In genomic region chr1:206556748-206557635, GRCh38 we compare ENCODE assay signal across 1 cellular context.
A peak's percentile ranks its signal among the peaks of the same experiment; 100 is the strongest.
TF ChIP-seq lines count a peak whose summit lies in the region.

No MANE protein-coding gene starts in this region.

TF ChIP-seq in K562, 482 proteins besides CTCF, POLR2A, EP300 and RAD21 (continued from another document):
- 0 out of 2 replicates have a peak, but pooled peaks have one; percentile 28 for TF ChIP-seq AFF4 (CRISPR knock-in tag; IDR thresholded peaks at IDR 0.05)
- peak; percentile 69 for TF ChIP-seq NEUROD1 (IDR thresholded peaks at IDR 0.05; ENCODE audit: borderline replicate concordance, low read depth, low read length, partially characterized antibody)
- 0 out of 2 replicates have a peak, but pooled peaks have one; percentile 45 for TF ChIP-seq RHOXF2B (CRISPR knock-in tag; conservative IDR thresholded peaks at IDR 0.05)
- TF ChIP-seq DPF2 (IDR thresholded peaks at IDR 0.05), result peak; percentile 49; the same call in 1 of the 2 replicates
- TF ChIP-seq ZNF431 (CRISPR knock-in tag; IDR thresholded peaks at IDR 0.05), result peak; percentile 58
- TF ChIP-seq ZNF444 (CRISPR knock-in tag; IDR thresholded peaks at IDR 0.05), result peak; percentile 88
- no peak for TF ChIP-seq LCOR (CRISPR knock-in tag; IDR thresholded peaks at IDR 0.05)
- TF ChIP-seq RBM39 (optimal IDR thresholded peaks at IDR 0.05; ENCODE audit: low read depth, low read length), result no peak
- TF ChIP-seq ZNF639 (CRISPR knock-in tag; conservative IDR thresholded peaks at IDR 0.05 in 1 of 2, IDR thresholded peaks at IDR 0.05 in 1 of 2), result peak in 1 of 2 experiments; percentile 84; a peak in 2 of 4 replicates
- TF ChIP-seq DMBX1 (CRISPR knock-in tag; IDR thresholded peaks at IDR 0.05; ENCODE audit: borderline replicate concordance), result peak; percentile 45; the same call in 1 of the 2 replicates
- no peak for TF ChIP-seq POU5F1 (IDR thresholded peaks at IDR 0.05; ENCODE audit: borderline replicate concordance, low read depth, low read length, partially characterized antibody)
- TF ChIP-seq MNT (conservative IDR thresholded peaks at IDR 0.05), result peak in 1 of 2 experiments; percentile 73; a peak in 2 of 4 replicates
- peak; percentile 74 for TF ChIP-seq CREM (IDR thresholded peaks at IDR 0.05; ENCODE audit: low read depth)
- TF ChIP-seq HES1 (IDR thresholded peaks at IDR 0.05; ENCODE audit: low read depth), result peak; percentile 23; the same call in 1 of the 2 replicates
- TF ChIP-seq TAF1 (IDR thresholded peaks at IDR 0.05; ENCODE audit: control insufficient read depth, extremely low read depth, insufficient read depth, low read length, severe bottlenecking), result peak; percentile 76
- no peak for TF ChIP-seq NCOA2 (IDR thresholded peaks at IDR 0.05; ENCODE audit: partially characterized antibody in 2 of 2)
- TF ChIP-seq ETV5 (CRISPR knock-in tag; IDR thresholded peaks at IDR 0.05; ENCODE audit: low read depth), result peak; percentile 77
- 0 out of 2 replicates have a peak, but pooled peaks have one; percentile 23 for TF ChIP-seq BCOR (IDR thresholded peaks at IDR 0.05)
- TF ChIP-seq ZBTB7A (IDR thresholded peaks at IDR 0.05; ENCODE audit: borderline replicate concordance, control insufficient read depth, low read depth, low read length), result peak; percentile 75; the same call in 1 of the 2 replicates
- 0 out of 2 replicates have a peak, but pooled peaks have one; percentile 6 for TF ChIP-seq ZBTB2 (IDR thresholded peaks at IDR 0.05)
- TF ChIP-seq ZBTB12 (CRISPR knock-in tag; IDR thresholded peaks at IDR 0.05), result 0 out of 2 replicates have a peak, but pooled peaks have one; percentile 43
- TF ChIP-seq TGIF2 (CRISPR knock-in tag; IDR thresholded peaks at IDR 0.05), result peak; percentile 15; the same call in 1 of the 2 replicates
- no peak for TF ChIP-seq FOXA1 (IDR thresholded peaks at IDR 0.05; ENCODE audit: borderline replicate concordance)
- no peak for TF ChIP-seq BACH1 (tag; IDR thresholded peaks at IDR 0.05)
- TF ChIP-seq GABPA (tag; conservative IDR thresholded peaks at IDR 0.05; ENCODE audit: low read depth), result peak; percentile 85
- TF ChIP-seq FOXP4 (CRISPR knock-in tag; IDR thresholded peaks at IDR 0.05; ENCODE audit: borderline replicate concordance), result no peak
- TF ChIP-seq KLF10 (CRISPR knock-in tag; IDR thresholded peaks at IDR 0.05), result 0 out of 2 replicates have a peak, but pooled peaks have one; percentile 17
- no peak for TF ChIP-seq ZNF165 (CRISPR knock-in tag; IDR thresholded peaks at IDR 0.05; ENCODE audit: borderline replicate concordance)
- TF ChIP-seq SMAD2 (IDR thresholded peaks at IDR 0.05; ENCODE audit: low read depth, low read length), result no peak
- TF ChIP-seq E2F6 (IDR thresholded peaks at IDR 0.05; ENCODE audit: borderline replicate concordance in 1 of 2, extremely low read depth in 1 of 2, insufficient read depth in 1 of 2, insufficient read length in 1 of 2, low read depth in 1 of 2, low read length in 1 of 2, poor library complexity in 1 of 2, severe bottlenecking in 1 of 2), result peak; percentile 73 to 83
- peak; percentile 91; the same call in 1 of the 2 replicates for TF ChIP-seq ERF (CRISPR knock-in tag; IDR thresholded peaks at IDR 0.05)
- TF ChIP-seq SAFB2 (IDR thresholded peaks at IDR 0.05; ENCODE audit: borderline replicate concordance, low read depth, low read length, severe bottlenecking), result no peak
- TF ChIP-seq NCOA1 (IDR thresholded peaks at IDR 0.05; ENCODE audit: low read depth), result peak; percentile 35; the same call in 1 of the 2 replicates
- TF ChIP-seq ZNF133 (CRISPR knock-in tag; IDR thresholded peaks at IDR 0.05), result peak; percentile 60; the same call in 1 of the 2 replicates
- TF ChIP-seq ETS1 (conservative IDR thresholded peaks at IDR 0.05; ENCODE audit: control insufficient read depth, low read depth, low read length), result peak; percentile 28; the same call in 1 of the 2 replicates
- peak; percentile 46; the same call in 1 of the 2 replicates for TF ChIP-seq POLR2AphosphoS5 (IDR thresholded peaks at IDR 0.05; ENCODE audit: control insufficient read depth, insufficient read depth, low read depth, low read length)
- no peak for TF ChIP-seq HNRNPH1 (optimal IDR thresholded peaks at IDR 0.05; ENCODE audit: low read depth, low read length)
- peak; percentile 13 for TF ChIP-seq CHD4 (IDR thresholded peaks at IDR 0.05; ENCODE audit: insufficient read depth, insufficient replicate concordance, low read depth, low read length, poor library complexity, severe bottlenecking)
- no peak for TF ChIP-seq GTF2A2 (tag; IDR thresholded peaks at IDR 0.05)
- no peak; the same call in 1 of the 2 replicates for TF ChIP-seq BRD4 (IDR thresholded peaks at IDR 0.05)
- TF ChIP-seq ZNF24 (IDR thresholded peaks at IDR 0.05), result peak; percentile 77
- peak; percentile 73 for TF ChIP-seq CTBP1 (IDR thresholded peaks at IDR 0.05; ENCODE audit: borderline replicate concordance)
